In genomic region chr9:122159925-122160246, GRCh38 we compare ENCODE assay signal across 8 cellular contexts. TPM values are rescaled to one million over a fixed set of nuclear protein-coding genes. Genes with fewer than 3 reads are reported as not detected.
DNase-seq lines count a peak whose midpoint lies in the region; ATAC-seq and TF ChIP-seq lines count a peak whose summit lies in the region.

No MANE protein-coding gene starts in this region.

- H3K36me3 ChIP-seq in left lung (no peaks in the 10 kb centered on the region), thoracic aorta (no peaks in the 10 kb centered on the region)

- H3K4me1 Mint-ChIP-seq in activated CD4-positive, alpha-beta T cell treated with anti-CD3 and anti-CD28 coated beads, Interleukin-2, amount 10 ng/mL, durations not matched to agents 24 days and 14 days: peaks cover 27% of the 10 kb centered on the region

- intact Hi-C loops in activated CD4-positive, alpha-beta T cell treated with anti-CD3 and anti-CD28 coated beads, Interleukin-2, amount 10 ng/mL, durations not matched to agents 24 days and 14 days (cut with micrococcal nuclease): loop anchor here (1.0 to 5.0 kb wide), 4 partner anchors 33 to 104 kb away; partner anchors contain the start of genes MRRF and RBM18
- intact Hi-C loops in left lung (cut with DNase I): loop anchor here in 1 of 2 donors (10.0 kb wide), 1 partner anchor 55 kb away; no protein-coding TSS in a partner anchor

- H3K27ac Mint-ChIP-seq in activated CD4-positive, alpha-beta T cell treated with anti-CD3 and anti-CD28 coated beads, Interleukin-2, amount 10 ng/mL, durations not matched to agents 24 days and 14 days: peak overlapping the region; percentile 98
- peak overlapping the region; percentile 89 to 98 for H3K27ac Mint-ChIP-seq in activated naive CD4-positive, alpha-beta T cell treated with anti-CD3 and anti-CD28 coated beads, Interleukin-2, amount 50 U/mL, for 72 hours

- no peak for ATAC-seq in activated naive CD4-positive, alpha-beta T cell treated with anti-CD3 and anti-CD28 coated beads, Interleukin-2, amount 50 U/mL, for 72 hours
- ATAC-seq in left lung (no peak), thoracic aorta (ENCODE audit: insufficient number of reproducible peaks, low FRiP score, low read depth) (no peak), HG02852 (IDR thresholded peaks at IDR 0.05; ENCODE audit: unreplicated experiment) (no peak)

- DNase-seq in activated CD4-positive, alpha-beta T cell treated with anti-CD3 and anti-CD28 coated beads, Interleukin-2, amount 10 ng/mL, durations not matched to agents 24 days and 14 days: no peak
- no peak for DNase-seq in activated CD4-positive, alpha-beta T cell treated with anti-CD3 and anti-CD28 coated beads for 48 hours
- no peak for DNase-seq in activated naive CD4-positive, alpha-beta T cell treated with anti-CD3 and anti-CD28 coated beads, Interleukin-2, amount 50 U/mL, for 72 hours (ENCODE audit: low spot score in 2 of 2)
- no peak for DNase-seq in left lung
- no peak for DNase-seq in thoracic aorta (ENCODE audit: low spot score)
- DNase-seq in SIG-M5 (lab: John Stamatoyannopoulos, UW): no peak
- DNase-seq in stimulated activated CD8-positive, alpha-beta memory T cell treated with anti-CD3 and anti-CD28 coated beads, Interleukin-4, amount 100 ng/mL, for 48 hours: no peak

- H3K4me3 Mint-ChIP-seq in activated CD4-positive, alpha-beta T cell treated with anti-CD3 and anti-CD28 coated beads, Interleukin-2, amount 10 ng/mL, durations not matched to agents 24 days and 14 days: peak overlapping the region; percentile 99

- H3K4me3 ChIP-seq in left lung (peak overlapping the region; percentile 85 to 89), thoracic aorta (peak overlapping the region; percentile 88)

- H3K27me3 ChIP-seq in left lung: no peaks in the 10 kb centered on the region
- H3K27me3 ChIP-seq in thoracic aorta (replicated peaks; ENCODE audit: insufficient read depth): no peaks in the 10 kb centered on the region

- H3K36me3 Mint-ChIP-seq in activated CD4-positive, alpha-beta T cell treated with anti-CD3 and anti-CD28 coated beads, Interleukin-2, amount 10 ng/mL, durations not matched to agents 24 days and 14 days (ENCODE audit: low read depth): peaks cover 5% of the 10 kb centered on the region
- peaks cover 9 to 17% of the 10 kb centered on the region in 2 donors for H3K36me3 Mint-ChIP-seq in activated naive CD4-positive, alpha-beta T cell treated with anti-CD3 and anti-CD28 coated beads, Interleukin-2, amount 50 U/mL, for 72 hours

- H3K27ac ChIP-seq in left lung (peak overlapping the region in 1 of 2 donors; percentile 81), thoracic aorta (peak overlapping the region in 1 of 2 donors; percentile 49)

- peaks cover 33% of the 10 kb centered on the region for H3K27me3 Mint-ChIP-seq in activated CD4-positive, alpha-beta T cell treated with anti-CD3 and anti-CD28 coated beads, Interleukin-2, amount 10 ng/mL, durations not matched to agents 24 days and 14 days

- H3K9me3 ChIP-seq in left lung (peaks cover 0 to 9% of the 10 kb centered on the region in 2 donors), thoracic aorta (no peaks in the 10 kb centered on the region)

- TF ChIP-seq CTCF in left lung (IDR thresholded peaks at IDR 0.05) (no peak), thoracic aorta (IDR thresholded peaks at IDR 0.05) (no peak)

- H3K4me1 ChIP-seq in left lung (peaks cover 9 to 27% of the 10 kb centered on the region in 2 donors), thoracic aorta (ENCODE audit: control insufficient read depth in 1 of 2, low read depth in 2 of 2) (peaks cover 8 to 12% of the 10 kb centered on the region in 2 donors)

- peaks cover 7% of the 10 kb centered on the region for H3K9me3 Mint-ChIP-seq in activated CD4-positive, alpha-beta T cell treated with anti-CD3 and anti-CD28 coated beads, Interleukin-2, amount 10 ng/mL, durations not matched to agents 24 days and 14 days
- H3K9me3 Mint-ChIP-seq in activated naive CD4-positive, alpha-beta T cell treated with anti-CD3 and anti-CD28 coated beads, Interleukin-2, amount 50 U/mL, for 72 hours: no peaks in the 10 kb centered on the region

RNA-seq across cellular contexts. Expression of gene MORN5, which starts 0.2 kb away (rescaled TPM):
- total RNA-seq in activated CD4-positive, alpha-beta T cell treated with anti-CD3 and anti-CD28 coated beads, Interleukin-2, amount 10 ng/mL, durations not matched to agents 24 days and 14 days: not detected in 2 replicates
- total RNA-seq in activated naive CD4-positive, alpha-beta T cell treated with anti-CD3 and anti-CD28 coated beads, Interleukin-2, amount 50 U/mL, for 72 hours: under 1 TPM in 1 of 2 donors, not detected in 1; 0.82 TPM
- total RNA-seq in left lung (1 to 10 TPM in 1 of 2 donors, not detected in 1; 3.0 TPM), thoracic aorta (not detected)

RNA-seq across cellular contexts. Expression of gene NDUFA8, which starts 0.3 kb away (rescaled TPM):
- total RNA-seq in activated CD4-positive, alpha-beta T cell treated with anti-CD3 and anti-CD28 coated beads, Interleukin-2, amount 10 ng/mL, durations not matched to agents 24 days and 14 days: 50.4 and 51.9 TPM in 2 replicates
- 10 to 100 TPM; 40.7 to 58.2 TPM for total RNA-seq in activated naive CD4-positive, alpha-beta T cell treated with anti-CD3 and anti-CD28 coated beads, Interleukin-2, amount 50 U/mL, for 72 hours
- 10 to 100 TPM; 42.9 to 43.4 TPM for total RNA-seq in left lung
- 10 to 100 TPM; 14.6 to 19.3 TPM for total RNA-seq in thoracic aorta
